Comparison of ENCODE assay signal across 8 cellular contexts in genomic region chr7:12570148-12570528, GRCh38. TPM values are rescaled to one million over a fixed set of nuclear protein-coding genes. Genes with fewer than 3 reads are reported as not detected.
A peak's percentile ranks its signal among the peaks of the same experiment; 100 is the strongest.
DNase-seq lines count a peak whose midpoint lies in the region; ATAC-seq and TF ChIP-seq lines count a peak whose summit lies in the region.

No MANE protein-coding gene starts in this region.

- in situ Hi-C loops in astrocyte of the spinal cord (cut with HindIII; ENCODE audit: low sequenced_read_pairs), result no loop called here

- WGBS in lower leg skin, 2 donors, result 4 to 6% methylated on average over 10 of the region's 10 CpGs
- WGBS in upper lobe of left lung, 2 donors, result 3 to 8% methylated on average over 10 of the region's 10 CpGs

- H3K9ac ChIP-seq in Karpas-422 (ENCODE audit: low read length), result no peak overlapping the region

- H3K4me1 ChIP-seq in upper lobe of left lung (peaks cover 5 to 17% (median 13%) of the 10 kb centered on the region in 4 donors), Karpas-422 (ENCODE audit: low read length) (no peaks in the 10 kb centered on the region)

- H4K20me1 ChIP-seq in Karpas-422 (ENCODE audit: insufficient read depth, low read depth, low read length), result no peaks in the 10 kb centered on the region

- H3K79me2 ChIP-seq in Karpas-422 (ENCODE audit: low read length), result no peaks in the 10 kb centered on the region

- no peak for TF ChIP-seq CTCF in LNCaP clone FGC (IDR thresholded peaks at IDR 0.05; ENCODE audit: control insufficient read depth, extremely low read depth, insufficient read depth)
- TF ChIP-seq CTCF in astrocyte of the spinal cord (IDR thresholded peaks at IDR 0.05; ENCODE audit: low read depth, low read length), result no peak
- no peak for TF ChIP-seq CTCF in lower leg skin (IDR thresholded peaks at IDR 0.05)
- no peak for TF ChIP-seq CTCF in upper lobe of left lung (IDR thresholded peaks at IDR 0.05)

- no peaks in the 10 kb centered on the region for H3K9me2 ChIP-seq in Karpas-422 (replicated peaks; ENCODE audit: insufficient read depth, low read length)

- H3K27me3 ChIP-seq in upper lobe of left lung (peaks cover 0 to 7% (median 0%) of the 10 kb centered on the region in 4 donors), Karpas-422 (ENCODE audit: low read length) (no peaks in the 10 kb centered on the region)

- peak; percentile 62 to 88 for ATAC-seq in upper lobe of left lung (ENCODE audit: low FRiP score in 2 of 2)

- no peak for TF ChIP-seq EP300 in upper lobe of left lung (IDR thresholded peaks at IDR 0.05)

- TF ChIP-seq POLR2A in lower leg skin (IDR thresholded peaks at IDR 0.05), result no peak
- TF ChIP-seq POLR2A in upper lobe of left lung (IDR thresholded peaks at IDR 0.05), result no peak

- intact Hi-C loops in lower leg skin (cut with DNase I; ENCODE audit: low total_unique reads), result no loop called here

- no peak overlapping the region for H2AFZ ChIP-seq in Karpas-422 (ENCODE audit: low read length)

- H3K4me3 ChIP-seq in LNCaP clone FGC (ENCODE audit: low read depth, low read length) (peak overlapping the region; percentile 48), astrocyte of the spinal cord (ENCODE audit: low read depth, low read length) (peak overlapping the region; percentile 42), lower leg skin (ENCODE audit: low read depth, poor library complexity, severe bottlenecking) (peak overlapping the region; percentile 13), upper lobe of left lung (peak overlapping the region in 3 of 4 donors; percentile 46 to 51 (median 47)), Karpas-422 (ENCODE audit: low read length) (no peak overlapping the region)

- H3K27ac ChIP-seq in upper lobe of left lung, result peak overlapping the region in 3 of 4 donors; percentile 25 to 71 (median 48)
- no peak overlapping the region for H3K27ac ChIP-seq in Karpas-422 (ENCODE audit: low read length)

- DNase-seq in NCI-H1417 (lab: John Stamatoyannopoulos, UW) (peak; percentile 38 to 78 (median 74)), NCI-H1417 treated with DMSO at 0.1 percent for 48 hours (lab: John Stamatoyannopoulos, UW) (no peak), LNCaP clone FGC (ENCODE audit: low read depth) (no peak), astrocyte of the spinal cord (ENCODE audit: low read depth, low spot score) (no peak), lower leg skin (ENCODE audit: low spot score in 2 of 2) (peak; percentile 32 to 84), upper lobe of left lung (peak in 1 of 2 donors; percentile 73), NCI-H1694 (lab: John Stamatoyannopoulos, UW) (no peak), Karpas-422 (no peak)

- H3K36me3 ChIP-seq in upper lobe of left lung, result no peaks in the 10 kb centered on the region
- H3K36me3 ChIP-seq in Karpas-422 (ENCODE audit: insufficient read depth, low read length), result no peaks in the 10 kb centered on the region

- H3K4me2 ChIP-seq in Karpas-422 (ENCODE audit: low read depth, low read length, poor library complexity, severe bottlenecking), result no peak overlapping the region

- H3K9me3 ChIP-seq in upper lobe of left lung, result no peaks in the 10 kb centered on the region
- H3K9me3 ChIP-seq in Karpas-422 (ENCODE audit: low read length), result no peaks in the 10 kb centered on the region

RNA-seq across cellular contexts. Expression of gene SCIN, which starts 0.4 kb away (rescaled TPM):
- 1 to 10 TPM; 3.1 to 6.6 (median 5.8) TPM for total RNA-seq in lower leg skin
- total RNA-seq in upper lobe of left lung, result 10 to 100 TPM in 5 of 6 donors, 1 to 10 TPM in 1; 9.3 to 19.6 (median 15.0) TPM
- not detected in 2 replicates for total RNA-seq in Karpas-422 (2014; rRNA removed; shearing (Covaris generic); ENCODE audit: low replicate concordance)

Comparison
In these comparisons a context has a peak if more than half of its experiments do, and no peak if none do; other contexts are left out.
1. DNase-seq: peak in NCI-H1417 (3 of 3) and lower leg skin (2 of 2); none in NCI-H1417 treated with DMSO at 0.1 percent for 48 hours (single experiment), LNCaP clone FGC (single experiment), astrocyte of the spinal cord (single experiment), NCI-H1694 (single experiment) and Karpas-422 (single experiment).